ENCODE assay signal across 1 cellular context in genomic region chr22:37080438-37080837, GRCh38.
TF ChIP-seq lines count a peak whose summit lies in the region.

No MANE protein-coding gene starts in this region.

TF ChIP-seq in HEK293T, 16 proteins besides CTCF, POLR2A, EP300 and RAD21 (continued from another document):
- TF ChIP-seq PKNOX1 (IDR thresholded peaks at IDR 0.05), result no peak
- TF ChIP-seq HDGF (IDR thresholded peaks at IDR 0.05; ENCODE audit: borderline replicate concordance), result no peak
- TF ChIP-seq NFRKB (IDR thresholded peaks at IDR 0.05), result no peak
- TF ChIP-seq ELF4 (IDR thresholded peaks at IDR 0.05), result no peak
- no peak for TF ChIP-seq TARDBP (IDR thresholded peaks at IDR 0.05)
